13 cellular contexts compared by ENCODE assay signal in genomic region chr10:94409016-94409657, GRCh38.
"Had no signal": no experiment of that assay in that cellular context is flagged by ENCODE, and none has a peak within 500 bp of the region (broad histone marks: within the 10 kb centered on the region; RNA-seq: fewer than 3 reads in every experiment).

No MANE protein-coding gene starts in this region.

- H3K4me3 ChIP-seq: right lobe of liver, stomach, testis, upper lobe of left lung had no signal

- H3K9me3 ChIP-seq: right lobe of liver, stomach, testis, upper lobe of left lung had no signal

- DNase-seq: activated CD4-positive, CD25-positive, alpha-beta regulatory T cell treated with anti-CD3 and anti-CD28 coated beads, Interleukin-2, amount 50 U/mL, for 72 hours; anterior cingulate cortex; foreskin fibroblast; immature natural killer cell; right lobe of liver; stimulated activated CD4-positive, alpha-beta T cell treated with anti-CD3 and anti-CD28 coated beads, Interleukin-2, amount 100 ng/mL, for 24 hours; stomach; T-helper 1 cell; T1000; testis; upper lobe of left lung had no signal

- ATAC-seq: natural killer cell treated with Interleukin-12 subunit alpha and Interleukin-12 subunit beta and Interleukin-15 and Interleukin-18, amount 100 ng/mL, for 72 hours; right lobe of liver had no signal

- H3K27me3 ChIP-seq: right lobe of liver, stomach, testis, upper lobe of left lung had no signal

- H3K36me3 ChIP-seq: right lobe of liver, stomach, upper lobe of left lung had no signal

- H3K27ac ChIP-seq: right lobe of liver, stomach, testis, upper lobe of left lung had no signal

- FAIRE-seq: colon had no signal
